Comparison of ENCODE assay signal across 8 cellular contexts in genomic region chr3:61381745-61382392, GRCh38.
A peak's percentile ranks its signal among the peaks of the same experiment; 100 is the strongest.
DNase-seq lines count a peak whose midpoint lies in the region; ATAC-seq and TF ChIP-seq lines count a peak whose summit lies in the region.

No MANE protein-coding gene starts in this region.

- H3K27ac Mint-ChIP-seq in stimulated activated memory B cell treated with anti-CD40 and anti-IgM and Interleukin-4, amounts not matched to agents 10 μg/mL and 1 μg/mL and 100 μg/mL, for 72 hours, result no peak overlapping the region

- ATAC-seq in activated CD4-positive, CD25-positive, alpha-beta regulatory T cell treated with anti-CD3 and anti-CD28 coated beads, Interleukin-2, amount 50 U/mL, for 24 hours, result peak; percentile 61 to 63
- ATAC-seq in GM21717 (IDR thresholded peaks at IDR 0.05; ENCODE audit: unreplicated experiment) (peak; percentile 83), left ventricle myocardium superior (peak; percentile 56), HG02852 (IDR thresholded peaks at IDR 0.05; ENCODE audit: unreplicated experiment) (no peak)
- peak; percentile 71 for ATAC-seq in stimulated activated memory B cell treated with anti-CD40 and anti-IgM and Interleukin-4, amounts not matched to agents 10 μg/mL and 1 μg/mL and 100 μg/mL, for 72 hours

- no peak overlapping the region for H3K4me3 ChIP-seq in Jurkat, Clone E6-1 (ENCODE audit: low read length)
- H3K4me3 ChIP-seq in WI38 (ENCODE audit: low read depth, low read length), result no peak overlapping the region

- H3K36me3 Mint-ChIP-seq in stimulated activated memory B cell treated with anti-CD40 and anti-IgM and Interleukin-4, amounts not matched to agents 10 μg/mL and 1 μg/mL and 100 μg/mL, for 72 hours, result no peaks in the 10 kb centered on the region

- H3K4me3 Mint-ChIP-seq in stimulated activated memory B cell treated with anti-CD40 and anti-IgM and Interleukin-4, amounts not matched to agents 10 μg/mL and 1 μg/mL and 100 μg/mL, for 72 hours, result no peak overlapping the region

- TF ChIP-seq CTCF in WI38 (IDR thresholded peaks at IDR 0.05; ENCODE audit: low read depth, low read length), result peak; percentile 8; the same call in 1 of the 2 replicates

- H3K4me1 Mint-ChIP-seq in stimulated activated memory B cell treated with anti-CD40 and anti-IgM and Interleukin-4, amounts not matched to agents 10 μg/mL and 1 μg/mL and 100 μg/mL, for 72 hours, result peaks cover 4% of the 10 kb centered on the region

- intact Hi-C loops in left ventricle myocardium superior (cut with micrococcal nuclease), result no loop called here

- DNase-seq in activated CD4-positive, CD25-positive, alpha-beta regulatory T cell (lab: John Stamatoyannopoulos, UW), result no peak
- peak; percentile 28 for DNase-seq in Jurkat, Clone E6-1 (ENCODE audit: low read depth, low spot score)
- no peak for DNase-seq in left ventricle myocardium superior

- peaks cover 47% of the 10 kb centered on the region for H3K27me3 Mint-ChIP-seq in stimulated activated memory B cell treated with anti-CD40 and anti-IgM and Interleukin-4, amounts not matched to agents 10 μg/mL and 1 μg/mL and 100 μg/mL, for 72 hours

- no peaks in the 10 kb centered on the region for H3K9me3 Mint-ChIP-seq in stimulated activated memory B cell treated with anti-CD40 and anti-IgM and Interleukin-4, amounts not matched to agents 10 μg/mL and 1 μg/mL and 100 μg/mL, for 72 hours
